Comparison of ENCODE assay signal across 1 cellular context in the genomic region with DNA sequence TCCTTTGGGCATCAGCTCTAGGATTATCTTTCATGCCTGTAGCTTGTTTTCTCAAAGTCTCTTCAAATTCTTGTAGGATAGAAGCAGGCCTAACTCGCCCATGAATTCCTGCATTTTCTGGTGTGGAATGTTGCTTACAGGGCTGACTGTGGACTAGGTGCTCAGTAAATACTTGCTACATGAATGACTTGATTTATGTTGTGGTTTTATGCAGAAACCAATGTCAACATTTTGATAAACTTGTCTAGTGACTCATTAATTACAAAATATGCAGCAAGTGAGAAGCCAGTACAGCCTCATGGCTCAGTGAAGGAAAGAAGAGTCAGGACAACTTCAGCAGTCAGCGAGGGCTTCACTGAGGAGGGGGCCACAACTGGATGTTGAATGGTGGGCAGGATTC.
TF ChIP-seq lines count a peak whose summit lies in the region.

No MANE protein-coding gene starts in this region.

TF ChIP-seq in IMR-90, 13 proteins besides CTCF, POLR2A, EP300 and RAD21:
- TF ChIP-seq MXI1 (IDR thresholded peaks at IDR 0.05; ENCODE audit: borderline replicate concordance, low read depth, low read length) (no peak), CEBPB (IDR thresholded peaks at IDR 0.05; ENCODE audit: low read depth, low read length) (peak; percentile 38; the same call in 1 of the 2 replicates)
